Comparison of ENCODE assay signal across 9 cellular contexts in genomic region chr22:45064313-45065268, GRCh38. TPM values are rescaled to one million over a fixed set of nuclear protein-coding genes. Genes with fewer than 3 reads are reported as not detected.
A peak's percentile ranks its signal among the peaks of the same experiment; 100 is the strongest.
DNase-seq lines count a peak whose midpoint lies in the region; ATAC-seq and TF ChIP-seq lines count a peak whose summit lies in the region.
"Had no signal": no experiment of that assay in that cellular context is flagged by ENCODE, and none has a peak within 500 bp of the region (broad histone marks: within the 10 kb centered on the region; RNA-seq: fewer than 3 reads in every experiment).

No MANE protein-coding gene starts in this region.

- no peak overlapping the region for H2BK12ac ChIP-seq in trophoblast cell (ENCODE audit: low read length)

- no peak overlapping the region for H3K4me3 ChIP-seq in BLaER1 treated with 17β-estradiol and CSF1 and Interleukin-3, amounts not matched to agents 10 nM and 100 nM
- H3K4me3 ChIP-seq in MM.1S (ENCODE audit: low read length) (no peak overlapping the region), trophoblast cell (ENCODE audit: low read depth, low read length) (no peak overlapping the region), hepatocyte (no peak overlapping the region)
- H3K4me3 ChIP-seq: lower lobe of right lung had no signal

- peaks cover 7 to 27% (median 16%) of the 10 kb centered on the region in 10 experiments; a peak in 18 of 20 replicates for H3K4me1 ChIP-seq in BLaER1 treated with 17β-estradiol and CSF1 and Interleukin-3, amounts not matched to agents 10 nM and 100 nM
- no peaks in the 10 kb centered on the region for H3K4me1 ChIP-seq in MM.1S (ENCODE audit: low read length)
- no peaks in the 10 kb centered on the region for H3K4me1 ChIP-seq in trophoblast cell (ENCODE audit: control insufficient read depth in 1 of 2, insufficient read depth in 2 of 2, low read length in 2 of 2)
- no peaks in the 10 kb centered on the region for H3K4me1 ChIP-seq in hepatocyte (ENCODE audit: insufficient read depth)
- H3K4me1 ChIP-seq: lower lobe of right lung had no signal

- WGBS in trophoblast cell (ENCODE audit: extremely low coverage, insufficient coverage, insufficient read length) = no CpG with 5 or more reads among the region's 18 CpGs
- 77% methylated on average over 18 of the region's 18 CpGs for WGBS in hepatocyte (ENCODE audit: low lambda C conversion rate, missing lambda C conversion rate)

- H3K36me3 ChIP-seq in BLaER1 treated with 17β-estradiol and CSF1 and Interleukin-3, amounts not matched to agents 10 nM and 100 nM = no peaks in the 10 kb centered on the region
- H3K36me3 ChIP-seq in MM.1S (replicated peaks; ENCODE audit: insufficient read depth, low read length) (no peaks in the 10 kb centered on the region), trophoblast cell (ENCODE audit: control insufficient read depth in 1 of 2, insufficient read depth in 2 of 2, low read length in 2 of 2) (no peaks in the 10 kb centered on the region), hepatocyte (replicated peaks; ENCODE audit: insufficient read depth, low read depth) (no peaks in the 10 kb centered on the region)
- H3K36me3 ChIP-seq: lower lobe of right lung had no signal

- H3K4me2 ChIP-seq in BLaER1 treated with 17β-estradiol and CSF1 and Interleukin-3, amounts not matched to agents 10 nM and 100 nM = peak overlapping the region; percentile 6 to 59 (median 36); a peak in 17 of 22 replicates
- H3K4me2 ChIP-seq in MM.1S (ENCODE audit: low read depth, low read length) (peak overlapping the region; percentile 13; the same call in 1 of the 2 replicates), trophoblast cell (ENCODE audit: low read length) (no peak overlapping the region), hepatocyte (no peak overlapping the region)

- no peak overlapping the region for H3K18ac ChIP-seq in trophoblast cell (ENCODE audit: low read length)

- no peak for DNase-seq in MM.1S
- DNase-seq in activated naive CD4-positive, alpha-beta T cell treated with anti-CD3 and anti-CD28 coated beads, Interleukin-2, amount 50 U/mL, for 16 hours = peak; percentile 56
- DNase-seq in trophoblast cell = peak; percentile 8 to 27
- DNase-seq in hepatocyte (ENCODE audit: low spot score) = no peak
- DNase-seq: lower lobe of right lung had no signal

- no peaks in the 10 kb centered on the region for H4K20me1 ChIP-seq in BLaER1 treated with 17β-estradiol and CSF1 and Interleukin-3, amounts not matched to agents 10 nM and 100 nM
- no peaks in the 10 kb centered on the region for H4K20me1 ChIP-seq in MM.1S (ENCODE audit: insufficient read depth, low read length)
- H4K20me1 ChIP-seq in hepatocyte (ENCODE audit: insufficient read depth, poor library complexity, severe bottlenecking) = no peaks in the 10 kb centered on the region

- TF ChIP-seq CTCF in MM.1S (IDR thresholded peaks at IDR 0.05; ENCODE audit: low read length) (no peak), hepatocyte (IDR thresholded peaks at IDR 0.05; ENCODE audit: poor library complexity) (no peak)

- H3K9ac ChIP-seq in BLaER1 treated with 17β-estradiol and CSF1 and Interleukin-3, amounts not matched to agents 10 nM and 100 nM = 0 out of 22 replicates have a peak overlapping the region, but pooled peaks of 1 of the 11 experiments have one; percentile 17
- H3K9ac ChIP-seq in MM.1S (ENCODE audit: low read length) (no peak overlapping the region), trophoblast cell (ENCODE audit: low read length) (no peak overlapping the region)

- no peak overlapping the region for H2AFZ ChIP-seq in MM.1S (ENCODE audit: low read length)
- no peak overlapping the region for H2AFZ ChIP-seq in trophoblast cell (ENCODE audit: insufficient read depth, low read length, poor library complexity)
- no peak overlapping the region for H2AFZ ChIP-seq in hepatocyte

- no peaks in the 10 kb centered on the region for H3K79me1 ChIP-seq in trophoblast cell (ENCODE audit: low read length)

- no peak overlapping the region for H3K14ac ChIP-seq in trophoblast cell (ENCODE audit: low read length)

- H2BK120ac ChIP-seq in trophoblast cell (ENCODE audit: insufficient read depth, low read length, poor library complexity) = no peak overlapping the region

- no peak overlapping the region for H3K4ac ChIP-seq in trophoblast cell (ENCODE audit: low read depth, low read length)

- no peak overlapping the region for H4K12ac ChIP-seq in trophoblast cell (ENCODE audit: low read depth, low read length)

- peaks cover 0 to 9% (median 6%) of the 10 kb centered on the region in 11 experiments; a peak in 6 of 22 replicates for H3K9me3 ChIP-seq in BLaER1 treated with 17β-estradiol and CSF1 and Interleukin-3, amounts not matched to agents 10 nM and 100 nM (replicated peaks in 1 of 11)
- no peaks in the 10 kb centered on the region for H3K9me3 ChIP-seq in MM.1S (replicated peaks; ENCODE audit: insufficient read depth, low read length)
- H3K9me3 ChIP-seq in trophoblast cell (ENCODE audit: insufficient read depth, low read depth, low read length) = no peaks in the 10 kb centered on the region
- no peaks in the 10 kb centered on the region for H3K9me3 ChIP-seq in hepatocyte (ENCODE audit: low read depth)
- H3K9me3 ChIP-seq: lower lobe of right lung had no signal

- H2BK5ac ChIP-seq in trophoblast cell (ENCODE audit: low read depth, low read length, poor library complexity) = no peak overlapping the region

- peak overlapping the region in 2 of 11 experiments; percentile 11 to 30; a peak in 1 of 22 replicates for H3K27ac ChIP-seq in BLaER1 treated with 17β-estradiol and CSF1 and Interleukin-3, amounts not matched to agents 10 nM and 100 nM
- H3K27ac ChIP-seq in MM.1S (ENCODE audit: low read length) = no peak overlapping the region
- no peak overlapping the region for H3K27ac ChIP-seq in trophoblast cell (ENCODE audit: low read depth, low read length)
- no peak overlapping the region for H3K27ac ChIP-seq in hepatocyte
- H3K27ac ChIP-seq: lower lobe of right lung had no signal

- no peak overlapping the region for H3K23ac ChIP-seq in trophoblast cell (ENCODE audit: low read length)

- H3F3A ChIP-seq in MM.1S (ENCODE audit: insufficient read depth, low read length) = no peaks in the 10 kb centered on the region

- H3K79me2 ChIP-seq in MM.1S (ENCODE audit: low read length) (no peaks in the 10 kb centered on the region), trophoblast cell (ENCODE audit: control insufficient read depth, insufficient read depth, low read length, poor library complexity) (no peaks in the 10 kb centered on the region), hepatocyte (no peaks in the 10 kb centered on the region)

- H2AK5ac ChIP-seq in trophoblast cell (ENCODE audit: low read length) = no peak overlapping the region

- no peaks in the 10 kb centered on the region for H3K27me3 ChIP-seq in BLaER1 treated with 17β-estradiol and CSF1 and Interleukin-3, amounts not matched to agents 10 nM and 100 nM
- H3K27me3 ChIP-seq in MM.1S (replicated peaks; ENCODE audit: insufficient read depth, low read length) (peaks cover 89% of the 10 kb centered on the region), trophoblast cell (ENCODE audit: insufficient read depth, low read length) (no peaks in the 10 kb centered on the region), hepatocyte (no peaks in the 10 kb centered on the region)

- H3K9me2 ChIP-seq in MM.1S (replicated peaks; ENCODE audit: insufficient read depth, low read length) (no peaks in the 10 kb centered on the region), hepatocyte (replicated peaks; ENCODE audit: insufficient read depth) (no peaks in the 10 kb centered on the region)

- H4K8ac ChIP-seq in trophoblast cell (ENCODE audit: low read depth, low read length) = no peak overlapping the region

- no peak overlapping the region for H4K91ac ChIP-seq in trophoblast cell (ENCODE audit: low read depth, low read length)

- ATAC-seq in GM21786 (IDR thresholded peaks at IDR 0.05; ENCODE audit: unreplicated experiment) (no peak), HG03432 (IDR thresholded peaks at IDR 0.05; ENCODE audit: unreplicated experiment) (no peak), esophagus mucosa (no peak)
- ATAC-seq: lower lobe of right lung had no signal

RNA-seq across cellular contexts. Expression of gene PHF21B, which starts 54.8 kb away (rescaled TPM):
- polyA plus RNA-seq in trophoblast cell (2013) = 2.3 and 2.4 TPM in 2 replicates
- 0.40 and 1.9 TPM in 2 replicates for total RNA-seq in hepatocyte
- 0.10 and 0.86 TPM in 2 replicates for polyA plus RNA-seq in hepatocyte
- total RNA-seq in esophagus mucosa = not detected
- total RNA-seq: lower lobe of right lung had no signal

Comparison
In these comparisons a context has a peak if more than half of its experiments do, and no peak if none do; other contexts are left out.
1. H3K4me2 ChIP-seq: peak in BLaER1 treated with 17β-estradiol and CSF1 and Interleukin-3, amounts not matched to agents 10 nM and 100 nM (11 of 11) and MM.1S (single experiment); none in trophoblast cell (single experiment) and hepatocyte (single experiment).
2. DNase-seq: peak in activated naive CD4-positive, alpha-beta T cell treated with anti-CD3 and anti-CD28 coated beads, Interleukin-2, amount 50 U/mL, for 16 hours (single experiment) and trophoblast cell (2 of 2); none in MM.1S (single experiment) and hepatocyte (single experiment).